ENCODE assay signal across 16 cellular contexts in genomic region chr17:1495265-1495664, GRCh38. TPM values are rescaled to one million over a fixed set of nuclear protein-coding genes. Genes with fewer than 3 reads are reported as not detected.
DNase-seq lines count a peak whose midpoint lies in the region; ATAC-seq and TF ChIP-seq lines count a peak whose summit lies in the region.
"Had no signal": no experiment of that assay in that cellular context is flagged by ENCODE, and none has a peak within 500 bp of the region (broad histone marks: within the 10 kb centered on the region; RNA-seq: fewer than 3 reads in every experiment).

No MANE protein-coding gene starts in this region.

- peaks cover 3% of the 10 kb centered on the region for H3K36me3 Mint-ChIP-seq in activated T-cell treated with anti-CD3 and anti-CD28 coated beads, Interleukin-2, amount 50 U/mL, for 4 hours (ENCODE audit: insufficient read depth)

- H3K27ac ChIP-seq in coronary artery, result peak overlapping the region; percentile 74 to 100
- H3K27ac ChIP-seq in left lung, result peak overlapping the region; percentile 3 to 90
- peak overlapping the region; percentile 94 for H3K27ac ChIP-seq in subcutaneous abdominal adipose tissue (ENCODE audit: low read depth, low read length)
- H3K27ac ChIP-seq: BLaER1 treated with 17β-estradiol and CSF1 and Interleukin-3, amounts not matched to agents 10 nM and 100 nM had no signal

- H3K4me1 ChIP-seq in left lung (peaks cover 0 to 43% of the 10 kb centered on the region in 2 donors), subcutaneous abdominal adipose tissue (ENCODE audit: control insufficient read depth in 5 of 5, insufficient read depth in 5 of 5, low read length in 5 of 5) (peaks cover 3 to 74% (median 72%) of the 10 kb centered on the region in 5 donors)

- DNase-seq in coronary artery (ENCODE audit: low spot score) (peak; percentile 94), left lung (no peak), amygdala (lab: John Stamatoyannopoulos, UW) (no peak)
- no peak for DNase-seq in activated T-cell treated with anti-CD3 and anti-CD28 coated beads, Interleukin-2, amount 50 U/mL, for 4 hours
- no peak for DNase-seq in stimulated activated naive CD8-positive, alpha-beta T cell treated with anti-CD3 and anti-CD28 coated beads, Interleukin-15, amount 100 ng/mL, for 72 hours
- DNase-seq: activated CD4-positive, alpha-beta T cell treated with anti-CD3 and anti-CD28 coated beads for 4 hours; activated effector memory CD4-positive, alpha-beta T cell treated with Interleukin-2 at 50 U/mL for 16 hours; immature natural killer cell; NCI-H1694 treated with DMSO at 0.1 percent for 48 hours; stimulated activated CD8-positive, alpha-beta memory T cell treated with anti-CD3 and anti-CD28 coated beads, Interleukin-4, amount 100 ng/mL, for 48 hours had no signal

- intact Hi-C loops in left lung (cut with DNase I), result loop anchor here in 1 of 2 donors (2.0 kb wide), 1 partner anchor 20 kb away; no protein-coding TSS in a partner anchor

- ATAC-seq in left lung (no peak), GM21526 (IDR thresholded peaks at IDR 0.05; ENCODE audit: low FRiP score, unreplicated experiment) (no peak)
- no peak for ATAC-seq in activated T-cell treated with anti-CD3 and anti-CD28 coated beads, Interleukin-2, amount 50 U/mL, for 4 hours
- ATAC-seq in stimulated activated naive CD8-positive, alpha-beta T cell treated with anti-CD3 and anti-CD28 coated beads, Interleukin-15, amount 100 ng/mL, for 72 hours, result no peak

- peak overlapping the region in 2 of 5 donors; percentile 53 to 66 for H3K9ac ChIP-seq in subcutaneous abdominal adipose tissue (ENCODE audit: low read length in 5 of 5)
- H3K9ac ChIP-seq: BLaER1 treated with 17β-estradiol and CSF1 and Interleukin-3, amounts not matched to agents 10 nM and 100 nM had no signal

- TF ChIP-seq CTCF in coronary artery (IDR thresholded peaks at IDR 0.05), result no peak
- TF ChIP-seq CTCF in left lung (IDR thresholded peaks at IDR 0.05), result no peak

- no peaks in the 10 kb centered on the region for H3K27me3 Mint-ChIP-seq in activated T-cell treated with anti-CD3 and anti-CD28 coated beads, Interleukin-2, amount 50 U/mL, for 4 hours (ENCODE audit: low read depth)
- H3K27me3 Mint-ChIP-seq in stimulated activated naive CD8-positive, alpha-beta T cell treated with anti-CD3 and anti-CD28 coated beads, Interleukin-15, amount 100 ng/mL, for 72 hours, result peaks cover 15% of the 10 kb centered on the region

- no peak overlapping the region for H3K4me3 Mint-ChIP-seq in activated T-cell treated with anti-CD3 and anti-CD28 coated beads, Interleukin-2, amount 50 U/mL, for 4 hours
- H3K4me3 Mint-ChIP-seq in stimulated activated naive CD8-positive, alpha-beta T cell treated with anti-CD3 and anti-CD28 coated beads, Interleukin-15, amount 100 ng/mL, for 72 hours, result no peak overlapping the region
- H3K4me3 Mint-ChIP-seq: immature natural killer cell, neural crest cell had no signal

- H3K4me1 Mint-ChIP-seq in activated T-cell treated with anti-CD3 and anti-CD28 coated beads, Interleukin-2, amount 50 U/mL, for 4 hours (ENCODE audit: low read depth), result peaks cover 17% of the 10 kb centered on the region
- H3K4me1 Mint-ChIP-seq in stimulated activated naive CD8-positive, alpha-beta T cell treated with anti-CD3 and anti-CD28 coated beads, Interleukin-15, amount 100 ng/mL, for 72 hours, result peaks cover 33% of the 10 kb centered on the region

- no peaks in the 10 kb centered on the region for H3K9me3 ChIP-seq in left lung
- no peaks in the 10 kb centered on the region for H3K9me3 ChIP-seq in subcutaneous abdominal adipose tissue (ENCODE audit: control insufficient read depth in 5 of 5, low read length in 5 of 5)
- H3K9me3 ChIP-seq: BLaER1 treated with 17β-estradiol and CSF1 and Interleukin-3, amounts not matched to agents 10 nM and 100 nM; HAP-1 had no signal

- H3K27ac Mint-ChIP-seq in stimulated activated naive CD8-positive, alpha-beta T cell treated with anti-CD3 and anti-CD28 coated beads, Interleukin-15, amount 100 ng/mL, for 72 hours, result no peak overlapping the region
- H3K27ac Mint-ChIP-seq: immature natural killer cell had no signal

- H3K9me3 Mint-ChIP-seq in activated T-cell treated with anti-CD3 and anti-CD28 coated beads, Interleukin-2, amount 50 U/mL, for 4 hours, result no peaks in the 10 kb centered on the region
- no peaks in the 10 kb centered on the region for H3K9me3 Mint-ChIP-seq in stimulated activated naive CD8-positive, alpha-beta T cell treated with anti-CD3 and anti-CD28 coated beads, Interleukin-15, amount 100 ng/mL, for 72 hours
- H3K9me3 Mint-ChIP-seq: immature natural killer cell, neural crest cell had no signal

- H3K36me3 ChIP-seq in left lung (peaks cover 0 to 35% of the 10 kb centered on the region in 2 donors), subcutaneous abdominal adipose tissue (ENCODE audit: control insufficient read depth in 5 of 5, insufficient read depth in 5 of 5, low read length in 5 of 5) (peaks cover 0 to 48% (median 39%) of the 10 kb centered on the region in 5 donors)

- TF ChIP-seq RAD21 in Ishikawa (IDR thresholded peaks at IDR 0.05; ENCODE audit: low read depth), result no peak

- TF ChIP-seq EP300 in Ishikawa (IDR thresholded peaks at IDR 0.05; ENCODE audit: borderline replicate concordance), result no peak

- H3K27me3 ChIP-seq in left lung, result peaks cover 0 to 20% of the 10 kb centered on the region in 2 donors
- H3K27me3 ChIP-seq in subcutaneous abdominal adipose tissue (ENCODE audit: control insufficient read depth in 5 of 5, insufficient read depth in 4 of 5, low read length in 5 of 5), result no peaks in the 10 kb centered on the region

- H3K4me3 ChIP-seq in coronary artery (peak overlapping the region; percentile 48), left lung (no peak overlapping the region), subcutaneous abdominal adipose tissue (ENCODE audit: low read depth in 1 of 5, low read length in 5 of 5) (peak overlapping the region in 2 of 5 donors; percentile 31 to 71)
- H3K4me3 ChIP-seq: BLaER1 treated with 17β-estradiol and CSF1 and Interleukin-3, amounts not matched to agents 10 nM and 100 nM; HAP-1 had no signal

TF ChIP-seq in Ishikawa, 13 proteins besides CTCF, POLR2A, EP300 and RAD21:
- TF ChIP-seq EGR1 (IDR thresholded peaks at IDR 0.05) (no peak), CEBPB (IDR thresholded peaks at IDR 0.05) (no peak), YY1 (IDR thresholded peaks at IDR 0.05; ENCODE audit: low read depth) (no peak), FOXM1 (IDR thresholded peaks at IDR 0.05; ENCODE audit: borderline replicate concordance, low read depth) (no peak), CREB1 (IDR thresholded peaks at IDR 0.05; ENCODE audit: low read depth) (no peak), TCF12 (IDR thresholded peaks at IDR 0.05; ENCODE audit: low read depth) (no peak), NFIC (IDR thresholded peaks at IDR 0.05) (peak; percentile 43; the same call in 1 of the 2 replicates), TAF1 (IDR thresholded peaks at IDR 0.05; ENCODE audit: low read depth) (no peak), ZBTB7A (IDR thresholded peaks at IDR 0.05; ENCODE audit: low read depth) (no peak), TEAD4 (IDR thresholded peaks at IDR 0.05) (0 out of 2 replicates have a peak, but pooled peaks have one; percentile 45)
- TF ChIP-seq, protein P1, sequence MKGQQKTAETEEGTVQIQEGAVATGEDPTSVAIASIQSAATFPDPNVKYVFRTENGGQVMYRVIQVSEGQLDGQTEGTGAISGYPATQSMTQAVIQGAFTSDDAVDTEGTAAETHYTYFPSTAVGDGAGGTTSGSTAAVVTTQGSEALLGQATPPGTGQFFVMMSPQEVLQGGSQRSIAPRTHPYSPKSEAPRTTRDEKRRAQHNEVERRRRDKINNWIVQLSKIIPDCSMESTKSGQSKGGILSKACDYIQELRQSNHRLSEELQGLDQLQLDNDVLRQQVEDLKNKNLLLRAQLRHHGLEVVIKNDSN (IDR thresholded peaks at IDR 0.05), result no peak

RNA-seq across cellular contexts. Expression of gene MYO1C, which starts 2.8 kb away (rescaled TPM):
- total RNA-seq in left lung, result 100 to 1,000 TPM; 242 to 282 TPM
- total RNA-seq in activated T-cell treated with anti-CD3 and anti-CD28 coated beads, Interleukin-2, amount 50 U/mL, for 4 hours, result 10 to 100 TPM; 16.7 to 34.5 (median 18.3) TPM

RNA-seq across cellular contexts. Expression of gene INPP5K, which starts 21.1 kb away (rescaled TPM):
- 10 to 100 TPM; 41.9 to 51.1 TPM for total RNA-seq in left lung
- total RNA-seq in activated T-cell treated with anti-CD3 and anti-CD28 coated beads, Interleukin-2, amount 50 U/mL, for 4 hours, result 10 to 100 TPM; 21.6 to 30.0 (median 22.8) TPM

RNA-seq across cellular contexts. Expression of gene CRK, which starts 39.2 kb away (rescaled TPM):
- 10 to 100 TPM; 65.4 to 84.0 TPM for total RNA-seq in left lung
- total RNA-seq in activated T-cell treated with anti-CD3 and anti-CD28 coated beads, Interleukin-2, amount 50 U/mL, for 4 hours, result 10 to 100 TPM; 21.0 to 22.4 (median 22.0) TPM

Comparison
In these comparisons a context has a peak if more than half of its experiments do, and no peak if none do; other contexts are left out.
1. RNA of gene MYO1C, which starts 2.8 kb away (total RNA-seq): 242 to 282 TPM in left lung; 16.7 to 34.5 TPM in activated T-cell treated with anti-CD3 and anti-CD28 coated beads, Interleukin-2, amount 50 U/mL, for 4 hours; every median in the first group is over 4 times any median in the second.
2. Peak in every context shown above with its lines, with median percentiles within 50 percentile points of each other: H3K27ac ChIP-seq.